Comparison of ENCODE assay signal across 1 cellular context in the genomic region with DNA sequence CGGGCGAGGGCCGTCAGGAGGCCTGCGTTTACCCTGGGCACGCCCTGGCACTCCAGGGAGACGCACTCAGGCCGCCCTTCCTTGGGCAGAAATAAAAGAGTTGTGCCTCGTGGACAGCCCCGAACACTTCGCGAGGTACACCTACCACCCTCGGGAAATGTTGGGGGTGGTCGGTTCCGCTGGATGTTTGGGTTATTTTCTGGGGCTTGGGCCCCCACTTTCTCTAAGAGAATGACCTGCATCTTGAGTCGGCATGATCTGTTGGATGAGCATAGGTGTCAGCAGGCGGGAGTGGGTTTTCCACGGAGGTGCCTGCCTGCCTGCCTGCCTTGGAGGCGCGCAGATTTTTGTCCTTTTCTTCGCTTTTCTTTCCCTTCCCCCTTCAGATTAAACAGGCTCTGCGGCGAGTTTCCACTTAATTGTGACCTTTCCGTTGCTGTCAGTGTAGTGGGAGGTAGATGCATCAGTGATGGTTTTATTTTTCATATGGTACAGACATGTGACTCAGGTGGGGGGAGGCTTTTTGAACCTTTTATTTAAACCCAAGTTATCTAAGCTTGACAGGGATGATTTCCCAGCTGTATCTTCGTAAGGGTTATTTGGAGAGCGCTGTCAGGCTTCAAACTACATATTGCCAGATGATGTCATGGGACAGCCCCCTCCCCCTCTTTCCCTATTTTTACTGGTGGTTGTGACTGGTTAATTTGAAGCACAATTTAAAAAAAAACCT.
A peak's percentile ranks its signal among the peaks of the same experiment; 100 is the strongest.
TF ChIP-seq lines count a peak whose summit lies in the region.

No MANE protein-coding gene starts in this region.

TF ChIP-seq in HEK293, 187 proteins besides CTCF, POLR2A, EP300 and RAD21 (continued from another document and continues in another):
- 0 out of 2 replicates have a peak, but pooled peaks have one; percentile 39 for TF ChIP-seq ZNF501 (tag by site-specific recombination; IDR thresholded peaks at IDR 0.05)
- no peak for TF ChIP-seq ZSCAN23 (tag by site-specific recombination; IDR thresholded peaks at IDR 0.05)
- TF ChIP-seq, protein P1, sequence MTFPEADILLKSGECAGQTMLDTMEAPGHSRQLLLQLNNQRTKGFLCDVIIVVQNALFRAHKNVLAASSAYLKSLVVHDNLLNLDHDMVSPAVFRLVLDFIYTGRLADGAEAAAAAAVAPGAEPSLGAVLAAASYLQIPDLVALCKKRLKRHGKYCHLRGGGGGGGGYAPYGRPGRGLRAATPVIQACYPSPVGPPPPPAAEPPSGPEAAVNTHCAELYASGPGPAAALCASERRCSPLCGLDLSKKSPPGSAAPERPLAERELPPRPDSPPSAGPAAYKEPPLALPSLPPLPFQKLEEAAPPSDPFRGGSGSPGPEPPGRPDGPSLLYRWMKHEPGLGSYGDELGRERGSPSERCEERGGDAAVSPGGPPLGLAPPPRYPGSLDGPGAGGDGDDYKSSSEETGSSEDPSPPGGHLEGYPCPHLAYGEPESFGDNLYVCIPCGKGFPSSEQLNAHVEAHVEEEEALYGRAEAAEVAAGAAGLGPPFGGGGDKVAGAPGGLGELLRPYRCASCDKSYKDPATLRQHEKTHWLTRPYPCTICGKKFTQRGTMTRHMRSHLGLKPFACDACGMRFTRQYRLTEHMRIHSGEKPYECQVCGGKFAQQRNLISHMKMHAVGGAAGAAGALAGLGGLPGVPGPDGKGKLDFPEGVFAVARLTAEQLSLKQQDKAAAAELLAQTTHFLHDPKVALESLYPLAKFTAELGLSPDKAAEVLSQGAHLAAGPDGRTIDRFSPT (tag by site-specific recombination; IDR thresholded peaks at IDR 0.05): peak; percentile 40; the same call in 1 of the 2 replicates
- peak; percentile 46; the same call in 1 of the 2 replicates for TF ChIP-seq KLF1 (tag by site-specific recombination; IDR thresholded peaks at IDR 0.05)
- TF ChIP-seq, protein P2, sequence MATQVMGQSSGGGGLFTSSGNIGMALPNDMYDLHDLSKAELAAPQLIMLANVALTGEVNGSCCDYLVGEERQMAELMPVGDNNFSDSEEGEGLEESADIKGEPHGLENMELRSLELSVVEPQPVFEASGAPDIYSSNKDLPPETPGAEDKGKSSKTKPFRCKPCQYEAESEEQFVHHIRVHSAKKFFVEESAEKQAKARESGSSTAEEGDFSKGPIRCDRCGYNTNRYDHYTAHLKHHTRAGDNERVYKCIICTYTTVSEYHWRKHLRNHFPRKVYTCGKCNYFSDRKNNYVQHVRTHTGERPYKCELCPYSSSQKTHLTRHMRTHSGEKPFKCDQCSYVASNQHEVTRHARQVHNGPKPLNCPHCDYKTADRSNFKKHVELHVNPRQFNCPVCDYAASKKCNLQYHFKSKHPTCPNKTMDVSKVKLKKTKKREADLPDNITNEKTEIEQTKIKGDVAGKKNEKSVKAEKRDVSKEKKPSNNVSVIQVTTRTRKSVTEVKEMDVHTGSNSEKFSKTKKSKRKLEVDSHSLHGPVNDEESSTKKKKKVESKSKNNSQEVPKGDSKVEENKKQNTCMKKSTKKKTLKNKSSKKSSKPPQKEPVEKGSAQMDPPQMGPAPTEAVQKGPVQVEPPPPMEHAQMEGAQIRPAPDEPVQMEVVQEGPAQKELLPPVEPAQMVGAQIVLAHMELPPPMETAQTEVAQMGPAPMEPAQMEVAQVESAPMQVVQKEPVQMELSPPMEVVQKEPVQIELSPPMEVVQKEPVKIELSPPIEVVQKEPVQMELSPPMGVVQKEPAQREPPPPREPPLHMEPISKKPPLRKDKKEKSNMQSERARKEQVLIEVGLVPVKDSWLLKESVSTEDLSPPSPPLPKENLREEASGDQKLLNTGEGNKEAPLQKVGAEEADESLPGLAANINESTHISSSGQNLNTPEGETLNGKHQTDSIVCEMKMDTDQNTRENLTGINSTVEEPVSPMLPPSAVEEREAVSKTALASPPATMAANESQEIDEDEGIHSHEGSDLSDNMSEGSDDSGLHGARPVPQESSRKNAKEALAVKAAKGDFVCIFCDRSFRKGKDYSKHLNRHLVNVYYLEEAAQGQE (tag by site-specific recombination; IDR thresholded peaks at IDR 0.05): peak; percentile 74
- peak; percentile 54; the same call in 1 of the 2 replicates for TF ChIP-seq ZBTB21 (tag by site-specific recombination; IDR thresholded peaks at IDR 0.05)
- TF ChIP-seq ZNF48 (tag by site-specific recombination; IDR thresholded peaks at IDR 0.05): no peak
- no peak for TF ChIP-seq ZNF175 (tag by site-specific recombination; IDR thresholded peaks at IDR 0.05)
- TF ChIP-seq ZNF660 (tag by site-specific recombination; IDR thresholded peaks at IDR 0.05): peak; percentile 77; the same call in 1 of the 2 replicates
- no peak for TF ChIP-seq OVOL3 (tag by site-specific recombination; IDR thresholded peaks at IDR 0.05)
- no peak for TF ChIP-seq ZNF596 (tag by site-specific recombination; IDR thresholded peaks at IDR 0.05)
- TF ChIP-seq SALL2 (tag by site-specific recombination; IDR thresholded peaks at IDR 0.05; ENCODE audit: borderline replicate concordance): no peak
- TF ChIP-seq, protein P3, sequence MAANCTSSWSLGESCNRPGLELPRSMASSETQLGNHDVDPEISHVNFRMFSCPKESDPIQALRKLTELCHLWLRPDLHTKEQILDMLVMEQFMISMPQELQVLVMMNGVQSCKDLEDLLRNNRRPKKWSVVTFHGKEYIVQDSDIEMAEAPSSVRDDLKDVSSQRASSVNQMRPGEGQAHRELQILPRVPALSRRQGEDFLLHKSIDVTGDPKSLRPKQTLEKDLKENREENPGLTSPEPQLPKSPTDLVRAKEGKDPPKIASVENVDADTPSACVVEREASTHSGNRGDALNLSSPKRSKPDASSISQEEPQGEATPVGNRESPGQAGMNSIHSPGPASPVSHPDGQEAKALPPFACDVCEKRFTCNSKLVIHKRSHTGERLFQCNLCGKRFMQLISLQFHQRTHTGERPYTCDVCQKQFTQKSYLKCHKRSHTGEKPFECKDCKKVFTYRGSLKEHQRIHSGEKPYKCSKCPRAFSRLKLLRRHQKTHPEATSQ (tag by site-specific recombination; IDR thresholded peaks at IDR 0.05): no peak
- 0 out of 2 replicates have a peak, but pooled peaks have one; percentile 25 for TF ChIP-seq ZNF362 (tag by site-specific recombination; IDR thresholded peaks at IDR 0.05)
- no peak for TF ChIP-seq HOXD13 (CRISPR knock-in tag; IDR thresholded peaks at IDR 0.05; ENCODE audit: borderline replicate concordance)
- no peak for TF ChIP-seq RBAK (tag by site-specific recombination; IDR thresholded peaks at IDR 0.05)
- TF ChIP-seq ZBTB20 (tag by site-specific recombination; IDR thresholded peaks at IDR 0.05): peak; percentile 33; the same call in 1 of the 2 replicates
- 0 out of 2 replicates have a peak, but pooled peaks have one; percentile 10 for TF ChIP-seq SP2 (tag by site-specific recombination; IDR thresholded peaks at IDR 0.05)
- TF ChIP-seq ZNF366 (tag by site-specific recombination; conservative IDR thresholded peaks at IDR 0.05): peak; percentile 33; the same call in 1 of the 2 replicates
- TF ChIP-seq ZNF510 (tag by site-specific recombination; IDR thresholded peaks at IDR 0.05; ENCODE audit: insufficient replicate concordance): no peak
- TF ChIP-seq SCRT1 (tag by site-specific recombination; IDR thresholded peaks at IDR 0.05; ENCODE audit: borderline replicate concordance): no peak
- peak; percentile 98 for TF ChIP-seq ZNF335 (tag by site-specific recombination; conservative IDR thresholded peaks at IDR 0.05)
- TF ChIP-seq ZXDB (tag by site-specific recombination; IDR thresholded peaks at IDR 0.05): 0 out of 2 replicates have a peak, but pooled peaks have one; percentile 29
- TF ChIP-seq ZNF2 (tag by site-specific recombination; IDR thresholded peaks at IDR 0.05): no peak
- no peak for TF ChIP-seq FEZF1 (tag by site-specific recombination; IDR thresholded peaks at IDR 0.05)
- 0 out of 2 replicates have a peak, but pooled peaks have one; percentile 32 for TF ChIP-seq PATZ1 (tag by site-specific recombination; IDR thresholded peaks at IDR 0.05)
- TF ChIP-seq, protein P4, sequence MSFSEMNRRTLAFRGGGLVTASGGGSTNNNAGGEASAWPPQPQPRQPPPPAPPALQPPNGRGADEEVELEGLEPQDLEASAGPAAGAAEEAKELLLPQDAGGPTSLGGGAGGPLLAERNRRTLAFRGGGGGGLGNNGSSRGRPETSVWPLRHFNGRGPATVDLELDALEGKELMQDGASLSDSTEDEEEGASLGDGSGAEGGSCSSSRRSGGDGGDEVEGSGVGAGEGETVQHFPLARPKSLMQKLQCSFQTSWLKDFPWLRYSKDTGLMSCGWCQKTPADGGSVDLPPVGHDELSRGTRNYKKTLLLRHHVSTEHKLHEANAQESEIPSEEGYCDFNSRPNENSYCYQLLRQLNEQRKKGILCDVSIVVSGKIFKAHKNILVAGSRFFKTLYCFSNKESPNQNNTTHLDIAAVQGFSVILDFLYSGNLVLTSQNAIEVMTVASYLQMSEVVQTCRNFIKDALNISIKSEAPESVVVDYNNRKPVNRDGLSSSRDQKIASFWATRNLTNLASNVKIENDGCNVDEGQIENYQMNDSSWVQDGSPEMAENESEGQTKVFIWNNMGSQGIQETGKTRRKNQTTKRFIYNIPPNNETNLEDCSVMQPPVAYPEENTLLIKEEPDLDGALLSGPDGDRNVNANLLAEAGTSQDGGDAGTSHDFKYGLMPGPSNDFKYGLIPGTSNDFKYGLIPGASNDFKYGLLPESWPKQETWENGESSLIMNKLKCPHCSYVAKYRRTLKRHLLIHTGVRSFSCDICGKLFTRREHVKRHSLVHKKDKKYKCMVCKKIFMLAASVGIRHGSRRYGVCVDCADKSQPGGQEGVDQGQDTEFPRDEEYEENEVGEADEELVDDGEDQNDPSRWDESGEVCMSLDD (tag by site-specific recombination; IDR thresholded peaks at IDR 0.05): 0 out of 2 replicates have a peak, but pooled peaks have one; percentile 37
- peak; percentile 53; the same call in 1 of the 2 replicates for TF ChIP-seq SP7 (tag by site-specific recombination; IDR thresholded peaks at IDR 0.05)
- TF ChIP-seq EGR2 (tag by site-specific recombination; IDR thresholded peaks at IDR 0.05; ENCODE audit: low read depth): peak; percentile 29; the same call in 1 of the 2 replicates
- TF ChIP-seq BCL11A (tag by site-specific recombination; IDR thresholded peaks at IDR 0.05; ENCODE audit: low read depth): no peak
- TF ChIP-seq YY1 (tag by site-specific recombination; IDR thresholded peaks at IDR 0.05): 0 out of 2 replicates have a peak, but pooled peaks have one; percentile 10
- TF ChIP-seq, protein P5, sequence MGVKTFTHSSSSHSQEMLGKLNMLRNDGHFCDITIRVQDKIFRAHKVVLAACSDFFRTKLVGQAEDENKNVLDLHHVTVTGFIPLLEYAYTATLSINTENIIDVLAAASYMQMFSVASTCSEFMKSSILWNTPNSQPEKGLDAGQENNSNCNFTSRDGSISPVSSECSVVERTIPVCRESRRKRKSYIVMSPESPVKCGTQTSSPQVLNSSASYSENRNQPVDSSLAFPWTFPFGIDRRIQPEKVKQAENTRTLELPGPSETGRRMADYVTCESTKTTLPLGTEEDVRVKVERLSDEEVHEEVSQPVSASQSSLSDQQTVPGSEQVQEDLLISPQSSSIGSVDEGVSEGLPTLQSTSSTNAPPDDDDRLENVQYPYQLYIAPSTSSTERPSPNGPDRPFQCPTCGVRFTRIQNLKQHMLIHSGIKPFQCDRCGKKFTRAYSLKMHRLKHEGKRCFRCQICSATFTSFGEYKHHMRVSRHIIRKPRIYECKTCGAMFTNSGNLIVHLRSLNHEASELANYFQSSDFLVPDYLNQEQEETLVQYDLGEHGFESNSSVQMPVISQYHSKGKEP (tag by site-specific recombination; IDR thresholded peaks at IDR 0.05): no peak
- no peak for TF ChIP-seq ZNF19 (tag by site-specific recombination; IDR thresholded peaks at IDR 0.05; ENCODE audit: low read depth)
- TF ChIP-seq KLF10 (tag by site-specific recombination; IDR thresholded peaks at IDR 0.05): 0 out of 2 replicates have a peak, but pooled peaks have one; percentile 9
- TF ChIP-seq ZNF707 (tag by site-specific recombination; IDR thresholded peaks at IDR 0.05): no peak
- no peak for TF ChIP-seq ZNF654 (tag by site-specific recombination; IDR thresholded peaks at IDR 0.05; ENCODE audit: low read depth)
- no peak for TF ChIP-seq ZNF280C (tag by site-specific recombination; IDR thresholded peaks at IDR 0.05)
- TF ChIP-seq ZNF132 (tag by site-specific recombination; IDR thresholded peaks at IDR 0.05; ENCODE audit: borderline replicate concordance): no peak
- TF ChIP-seq ZNF248 (tag by site-specific recombination; IDR thresholded peaks at IDR 0.05): no peak
